Comparison of ENCODE assay signal across 26 cellular contexts in genomic region chr3:62261121-62261520, GRCh38.
DNase-seq lines count a peak whose midpoint lies in the region; ATAC-seq, FAIRE-seq and TF ChIP-seq lines count a peak whose summit lies in the region.
"Had no signal": no experiment of that assay in that cellular context is flagged by ENCODE, and none has a peak within 500 bp of the region (broad histone marks: within the 10 kb centered on the region; RNA-seq: fewer than 3 reads in every experiment).

No MANE protein-coding gene starts in this region.

- intact Hi-C loops in GM12878 (cut with micrococcal nuclease; ENCODE audit: unreplicated experiment): no loop called here

- H3K27me3 ChIP-seq in GM23338 (ENCODE audit: insufficient read depth) (no peaks in the 10 kb centered on the region), MM.1S (replicated peaks; ENCODE audit: insufficient read depth, low read length) (no peaks in the 10 kb centered on the region), GM12878 (replicated peaks in 1 of 2; ENCODE audit: control insufficient read depth in 2 of 2, insufficient read depth in 2 of 2, low read length in 1 of 2) (no peaks in the 10 kb centered on the region), iPS-18a (ENCODE audit: control insufficient read depth, insufficient read depth, low read length) (no peaks in the 10 kb centered on the region)
- H3K27me3 ChIP-seq: brain microvascular endothelial cell, colonic mucosa, esophagus squamous epithelium, gastroesophageal sphincter, upper lobe of left lung had no signal

- TF ChIP-seq POLR2A in GM12878 (IDR thresholded peaks at IDR 0.05; ENCODE audit: low read depth, low read length): no peak

- H3K4me2 ChIP-seq in GM23338 (no peak overlapping the region), MM.1S (ENCODE audit: low read depth, low read length) (0 out of 2 replicates have a peak overlapping the region, but pooled peaks have one; percentile 4), GM12878 (ENCODE audit: control insufficient read depth, insufficient read depth) (no peak overlapping the region)

- H3K36me3 ChIP-seq in GM23338 (ENCODE audit: insufficient read depth): peaks cover 4% of the 10 kb centered on the region; the same call in 1 of the 2 replicates
- H3K36me3 ChIP-seq in MM.1S (replicated peaks; ENCODE audit: insufficient read depth, low read length): no peaks in the 10 kb centered on the region
- no peaks in the 10 kb centered on the region for H3K36me3 ChIP-seq in GM12878 (ENCODE audit: control insufficient read depth in 2 of 2, insufficient read depth in 2 of 2, low read length in 1 of 2)
- peaks cover 9% of the 10 kb centered on the region for H3K36me3 ChIP-seq in iPS-18a (ENCODE audit: control insufficient read depth, low read depth, low read length)
- H3K36me3 ChIP-seq: colonic mucosa had no signal

- H3K9ac ChIP-seq in MM.1S (ENCODE audit: low read length) (no peak overlapping the region), GM12878 (ENCODE audit: control insufficient read depth, insufficient read depth, low read length) (no peak overlapping the region), iPS-18a (ENCODE audit: low read length) (no peak overlapping the region)

- in situ Hi-C loops in GM12878 (cut with MboI): no loop called here

- H3K4me1 ChIP-seq in GM23338 (ENCODE audit: insufficient read depth) (peaks cover 15% of the 10 kb centered on the region; the same call in 1 of the 2 replicates), MM.1S (ENCODE audit: low read length) (peaks cover 21% of the 10 kb centered on the region), GM12878 (ENCODE audit: control insufficient read depth, insufficient read depth, low read length) (no peaks in the 10 kb centered on the region), iPS-18a (ENCODE audit: control insufficient read depth, low read depth, low read length) (peaks cover 8% of the 10 kb centered on the region)
- H3K4me1 ChIP-seq: colonic mucosa, gastroesophageal sphincter, upper lobe of left lung had no signal

- TF ChIP-seq EP300 in GM12878 (IDR thresholded peaks at IDR 0.05; ENCODE audit: borderline replicate concordance in 1 of 2, control insufficient read depth in 1 of 2, low read depth in 2 of 2, low read length in 2 of 2): no peak

- BruUV-seq in GM12878 (replicated peaks; lab: Mats Ljungman, UMichigan): no TSS peak

- H3F3A ChIP-seq in GM23338 (replicated peaks; ENCODE audit: low read depth) (no peaks in the 10 kb centered on the region), MM.1S (ENCODE audit: insufficient read depth, low read length) (peaks cover 8% of the 10 kb centered on the region; the same call in 1 of the 2 replicates)

- POLR2A ChIA-PET in GM12878 (lab: Charles Lee): interaction anchor here (0.7 to 1.1 kb wide), 3 partner anchors 18 to 61 kb away, joined by 3 to 8 read pairs (median 3); no protein-coding TSS in a partner anchor

- H3K4me3 ChIP-seq in GM23338: no peak overlapping the region
- H3K4me3 ChIP-seq in MM.1S (ENCODE audit: low read length): no peak overlapping the region
- no peak overlapping the region for H3K4me3 ChIP-seq in GM12878
- H3K4me3 ChIP-seq in iPS-18a (ENCODE audit: low read length): no peak overlapping the region
- H3K4me3 ChIP-seq: colonic mucosa, esophagus squamous epithelium, gastroesophageal sphincter, upper lobe of left lung had no signal

- no peaks in the 10 kb centered on the region for H4K20me1 ChIP-seq in GM23338 (replicated peaks; ENCODE audit: insufficient read depth)
- no peaks in the 10 kb centered on the region for H4K20me1 ChIP-seq in MM.1S (ENCODE audit: insufficient read depth, low read length)
- H4K20me1 ChIP-seq in GM12878 (ENCODE audit: control insufficient read depth, insufficient read depth): no peaks in the 10 kb centered on the region

- H3K27ac Mint-ChIP-seq in GM23338: peak overlapping the region; percentile 61; the same call in 1 of the 2 replicates
- H3K27ac Mint-ChIP-seq: activated CD4-positive, alpha-beta T cell treated with anti-CD3 and anti-CD28 coated beads for 36 hours; CD4-positive, CD25-positive, alpha-beta regulatory T cell; effector memory CD8-positive, alpha-beta T cell; memory B cell; progenitor cell of endocrine pancreas; T-helper 1 cell treated with Interleukin-12 subunit alpha and Interleukin-12 subunit beta and Interleukin-4 antibody, amounts not matched to agents 30 μg/mL and 1 μg/mL, for 36 hours had no signal

- peaks cover 12% of the 10 kb centered on the region for H3K36me3 Mint-ChIP-seq in GM23338 (ENCODE audit: low read depth)
- H3K36me3 Mint-ChIP-seq: CD4-positive, CD25-positive, alpha-beta regulatory T cell had no signal

- FAIRE-seq in GM12878 (lab: Jason Lieb, UNC) (peak; percentile 13), frontal cortex (lab: Jason Lieb, UNC) (no peak)

- no peak for ATAC-seq in GM23338
- ATAC-seq in GM12878: peak; percentile 83
- no peak for ATAC-seq in HG03457 (IDR thresholded peaks at IDR 0.05; ENCODE audit: unreplicated experiment)
- ATAC-seq: activated CD4-positive, alpha-beta T cell treated with anti-CD3 and anti-CD28 coated beads for 36 hours; activated T-cell treated with anti-CD3 and anti-CD28 coated beads, Interleukin-2, amount 50 U/mL, for 4 hours; effector memory CD8-positive, alpha-beta T cell; gastroesophageal sphincter; Panc1 had no signal

- H3K27me3 Mint-ChIP-seq in GM23338 (ENCODE audit: insufficient read depth, low read depth, poor library complexity): peaks cover 4% of the 10 kb centered on the region
- H3K27me3 Mint-ChIP-seq: CD4-positive, CD25-positive, alpha-beta regulatory T cell; effector memory CD8-positive, alpha-beta T cell; memory B cell; progenitor cell of endocrine pancreas had no signal

- H3K4me3 Mint-ChIP-seq in GM23338: no peak overlapping the region
- H3K4me3 Mint-ChIP-seq: activated CD4-positive, alpha-beta T cell treated with anti-CD3 and anti-CD28 coated beads for 36 hours; activated T-cell treated with anti-CD3 and anti-CD28 coated beads, Interleukin-2, amount 50 U/mL, for 4 hours; CD4-positive, CD25-positive, alpha-beta regulatory T cell; effector memory CD8-positive, alpha-beta T cell; memory B cell; T-helper 1 cell treated with Interleukin-12 subunit alpha and Interleukin-12 subunit beta and Interleukin-4 antibody, amounts not matched to agents 30 μg/mL and 1 μg/mL, for 36 hours had no signal

- peaks cover 24% of the 10 kb centered on the region for H3K4me1 Mint-ChIP-seq in GM23338
- H3K4me1 Mint-ChIP-seq: activated CD4-positive, alpha-beta T cell treated with anti-CD3 and anti-CD28 coated beads for 36 hours; CD4-positive, CD25-positive, alpha-beta regulatory T cell; memory B cell had no signal

- no peaks in the 10 kb centered on the region for H3K9me2 ChIP-seq in GM23338 (ENCODE audit: insufficient read depth)
- H3K9me2 ChIP-seq in MM.1S (replicated peaks; ENCODE audit: insufficient read depth, low read length): no peaks in the 10 kb centered on the region

- no peak for TF ChIP-seq CTCF in GM23338 (conservative IDR thresholded peaks at IDR 0.05; ENCODE audit: low read depth in 2 of 2)
- TF ChIP-seq CTCF in MM.1S (IDR thresholded peaks at IDR 0.05; ENCODE audit: low read length): no peak
- no peak for TF ChIP-seq CTCF in GM12878 (IDR thresholded peaks at IDR 0.05 in 2 of 3, conservative IDR thresholded peaks at IDR 0.05 in 1 of 3; ENCODE audit: control insufficient read depth in 2 of 3, extremely low read depth in 1 of 3, insufficient read depth in 1 of 3, low read depth in 3 of 3, low read length in 3 of 3)

- H3K9me3 ChIP-seq in MM.1S (replicated peaks; ENCODE audit: insufficient read depth, low read length) (no peaks in the 10 kb centered on the region), GM12878 (replicated peaks; ENCODE audit: control insufficient read depth, insufficient read depth, low read length) (no peaks in the 10 kb centered on the region), iPS-18a (ENCODE audit: control insufficient read depth, low read depth, low read length) (no peaks in the 10 kb centered on the region)
- H3K9me3 ChIP-seq: colonic mucosa, esophagus squamous epithelium, gastroesophageal sphincter, upper lobe of left lung had no signal

- H3K79me2 ChIP-seq in GM23338 (replicated peaks; ENCODE audit: insufficient read depth) (no peaks in the 10 kb centered on the region), MM.1S (ENCODE audit: low read length) (no peaks in the 10 kb centered on the region), GM12878 (ENCODE audit: control insufficient read depth, insufficient read depth, low read length) (no peaks in the 10 kb centered on the region)

- H2AFZ ChIP-seq in GM23338 (no peak overlapping the region), MM.1S (ENCODE audit: low read length) (no peak overlapping the region), GM12878 (ENCODE audit: control insufficient read depth, low read depth, low read length) (no peak overlapping the region)

- TF ChIP-seq RAD21 in GM12878 (IDR thresholded peaks at IDR 0.05; ENCODE audit: insufficient read depth, low read depth, low read length): no peak

- no peaks in the 10 kb centered on the region for H3K9me3 Mint-ChIP-seq in GM23338
- H3K9me3 Mint-ChIP-seq: activated T-cell treated with anti-CD3 and anti-CD28 coated beads, Interleukin-2, amount 50 U/mL, for 4 hours; T-helper 1 cell treated with Interleukin-12 subunit alpha and Interleukin-12 subunit beta and Interleukin-4 antibody, amounts not matched to agents 30 μg/mL and 1 μg/mL, for 36 hours had no signal

- RAD21 ChIA-PET in GM12878 (lab: Charles Lee; ENCODE audit: unreplicated experiment): interaction anchor here (1.4 to 4.7 kb wide), 7 partner anchors 14 to 60 kb away, joined by 3 to 30 read pairs (median 6); no protein-coding TSS in a partner anchor

- 32% methylated on average over 3 of the region's 3 CpGs for WGBS in GM12878 (ENCODE audit: insufficient coverage, insufficient replicate concordance, low lambda C conversion rate, missing lambda C conversion rate)

- CTCF ChIA-PET in GM12878 (lab: Yijun Ruan, JAX): interaction anchor here (0.7 to 6.1 kb wide), 9 partner anchors 14 to 60 kb away, joined by 3 to 29 read pairs (median 4); no protein-coding TSS in a partner anchor

- SMC1A ChIA-PET in GM12878 (lab: Charles Lee; ENCODE audit: uncharacterized antibody, unreplicated experiment): interaction anchor here (0.8 to 6.1 kb wide), 8 partner anchors 9 to 185 kb away, joined by 3 to 58 read pairs (median 4); no protein-coding TSS in a partner anchor

- DNase-seq in GM23338 (ENCODE audit: low spot score) (no peak), MM.1S (peak; percentile 64), GM12878 (ENCODE audit: low read depth, low spot score) (no peak), frontal cortex (ENCODE audit: low spot score in 2 of 2) (no peak), SKM-1 (lab: John Stamatoyannopoulos, UW; ENCODE audit: unreplicated experiment) (no peak)
- DNase-seq in stimulated activated naive CD4-positive, alpha-beta T cell (lab: John Stamatoyannopoulos, UW): no peak
- DNase-seq: activated CD4-positive, alpha-beta T cell treated with anti-CD3 and anti-CD28 coated beads for 36 hours; activated naive CD4-positive, alpha-beta T cell treated with Interleukin-2 at 50 U/mL for 16 hours; activated T-cell treated with anti-CD3 and anti-CD28 coated beads, Interleukin-2, amount 50 U/mL, for 4 hours; brain microvascular endothelial cell; CD4-positive, CD25-positive, alpha-beta regulatory T cell; colonic mucosa; effector memory CD8-positive, alpha-beta T cell; esophagus squamous epithelium; H7; IMR-90; kidney glomerular epithelial cell; stimulated activated CD8-positive, alpha-beta memory T cell treated with anti-CD3 and anti-CD28 coated beads, Interleukin-4, amount 100 ng/mL, for 48 hours; upper lobe of left lung had no signal

- no peak overlapping the region for H3K27ac ChIP-seq in GM23338 (ENCODE audit: low read depth)
- peak overlapping the region; percentile 40; the same call in 1 of the 2 replicates for H3K27ac ChIP-seq in MM.1S (ENCODE audit: low read length)
- no peak overlapping the region for H3K27ac ChIP-seq in GM12878 (ENCODE audit: control insufficient read depth, insufficient read depth)
- H3K27ac ChIP-seq in iPS-18a (ENCODE audit: low read length): peak overlapping the region; percentile 44
- H3K27ac ChIP-seq: brain microvascular endothelial cell, colonic mucosa, esophagus squamous epithelium, gastroesophageal sphincter, upper lobe of left lung had no signal

Comparison
In these comparisons a context has a peak if more than half of its experiments do, and no peak if none do; other contexts are left out.
1. H3K27ac ChIP-seq: peak in MM.1S (single experiment) and iPS-18a (single experiment); none in GM23338 (single experiment) and GM12878 (single experiment).